In genomic region chr12:2783936-2784600, GRCh38 we compare ENCODE assay signal across 8 cellular contexts. TPM values are rescaled to one million over a fixed set of nuclear protein-coding genes. Genes with fewer than 3 reads are reported as not detected.
DNase-seq lines count a peak whose midpoint lies in the region; ATAC-seq and TF ChIP-seq lines count a peak whose summit lies in the region.

No MANE protein-coding gene starts in this region.

- TF ChIP-seq POLR2A in gastrocnemius medialis (IDR thresholded peaks at IDR 0.05): no peak

- peaks cover 4 to 7% of the 10 kb centered on the region in 2 donors for H3K4me1 ChIP-seq in gastrocnemius medialis

- intact Hi-C loops in gastrocnemius medialis (cut with DNase I; ENCODE audit: low total_unique reads): no loop called here

- in situ Hi-C loops in brain microvascular endothelial cell (cut with HindIII; ENCODE audit: low pct_ligation_motif_present, low sequenced_read_pairs): no loop called here
- in situ Hi-C loops in gastrocnemius medialis (cut with MboI; ENCODE audit: low sequenced_read_pairs in 4 of 4): loop anchor here in 1 of 4 donors (25.0 kb wide), 1 partner anchor 1147 kb away; the partner anchor contains the start of gene WNT5B

- H3K27ac ChIP-seq in brain microvascular endothelial cell (no peak overlapping the region), gastrocnemius medialis (no peak overlapping the region)

- H3K4me3 ChIP-seq in brain microvascular endothelial cell (ENCODE audit: low read depth, low read length) (no peak overlapping the region), gastrocnemius medialis (peak overlapping the region; percentile 36 to 54 (median 44))

- H3K27me3 ChIP-seq in brain microvascular endothelial cell (replicated peaks) (peaks cover 9% of the 10 kb centered on the region), gastrocnemius medialis (no peaks in the 10 kb centered on the region)

- H3K36me3 ChIP-seq in brain microvascular endothelial cell (replicated peaks) (no peaks in the 10 kb centered on the region), gastrocnemius medialis (no peaks in the 10 kb centered on the region)

- DNase-seq in GM03348 (ENCODE audit: low spot score): peak; percentile 83
- DNase-seq in NCI-H1092 (lab: John Stamatoyannopoulos, UW): peak; percentile 79
- peak; percentile 41 for DNase-seq in T1000 (lab: John Stamatoyannopoulos, UW)
- peak; percentile 20 for DNase-seq in brain microvascular endothelial cell
- DNase-seq in iPS DF 4.7 (ENCODE audit: extremely low read depth, low spot score): peak; percentile 56
- DNase-seq in gastrocnemius medialis: peak in 1 of 2 donors; percentile 36

- ATAC-seq in gastrocnemius medialis: peak; percentile 89 to 95
- ATAC-seq in GM19324 (IDR thresholded peaks at IDR 0.05; ENCODE audit: low FRiP score, unreplicated experiment): no peak
- no peak for ATAC-seq in HG02759 (IDR thresholded peaks at IDR 0.05; ENCODE audit: unreplicated experiment)

- H3K9me3 ChIP-seq in gastrocnemius medialis: no peaks in the 10 kb centered on the region

- TF ChIP-seq CTCF in brain microvascular endothelial cell (IDR thresholded peaks at IDR 0.05; ENCODE audit: low read depth, low read length, missing control alignments) (peak; percentile 97), gastrocnemius medialis (IDR thresholded peaks at IDR 0.05 in 4 of 5, conservative IDR thresholded peaks at IDR 0.05 in 1 of 5) (peak; percentile 20 to 93 (median 75))

RNA-seq across cellular contexts. Expression of gene FKBP4, which starts 10.7 kb away (rescaled TPM):
- 10 to 100 TPM; 41.9 to 96.0 (median 53.0) TPM for total RNA-seq in gastrocnemius medialis

RNA-seq across cellular contexts. Expression of gene ITFG2, which starts 28.4 kb away (rescaled TPM):
- 1 to 10 TPM; 5.1 to 7.2 (median 5.9) TPM for total RNA-seq in gastrocnemius medialis

RNA-seq across cellular contexts. Expression of gene NRIP2, which starts 50.8 kb away (rescaled TPM):
- 1 to 10 TPM in 3 of 4 donors, not detected in 1; 1.3 to 5.2 (median 2.0) TPM for total RNA-seq in gastrocnemius medialis

Comparison
In these comparisons a context has a peak if more than half of its experiments do, and no peak if none do; other contexts are left out.
1. ATAC-seq: peak in gastrocnemius medialis (2 of 2); none in GM19324 (single experiment) and HG02759 (single experiment).